Comparison of ENCODE assay signal across 21 cellular contexts in genomic region chr17:79189264-79189663, GRCh38.
DNase-seq lines count a peak whose midpoint lies in the region; FAIRE-seq and TF ChIP-seq lines count a peak whose summit lies in the region.
"Had no signal": no experiment of that assay in that cellular context is flagged by ENCODE, and none has a peak within 500 bp of the region (broad histone marks: within the 10 kb centered on the region; RNA-seq: fewer than 3 reads in every experiment).

No MANE protein-coding gene starts in this region.

- 65 to 70% methylated on average over 12 of the region's 12 CpGs for WGBS in lower leg skin, 2 donors

- peak; percentile 75 for DNase-seq in D341Med (ENCODE audit: low spot score)
- DNase-seq in NCI-H524 (lab: John Stamatoyannopoulos, UW) = peak; percentile 89 to 94
- DNase-seq in NOMO-1 treated with DMSO at 0.1 percent for 48 hours (lab: John Stamatoyannopoulos, UW; ENCODE audit: unreplicated experiment) = peak; percentile 46
- no peak for DNase-seq in urothelium cell line (ENCODE audit: low spot score)
- no peak for DNase-seq in lower leg skin (ENCODE audit: low spot score in 2 of 2)
- DNase-seq in T-helper 1 cell = no peak
- DNase-seq in NCI-H345 (lab: John Stamatoyannopoulos, UW) = no peak
- DNase-seq: Calu3; CD8-positive, alpha-beta memory T cell; GM23248; H9; Kasumi-1; NCI-H1092 treated with DMSO at 0.1 percent for 48 hours; NCI-H1436; NCI-H1930; NCI-H2107; RPMI8226; SHP77; T-cell had no signal

- TF ChIP-seq POLR2A in lower leg skin (IDR thresholded peaks at IDR 0.05) = no peak

- H3K4me3 ChIP-seq in lower leg skin (ENCODE audit: low read depth, poor library complexity, severe bottlenecking) = no peak overlapping the region
- H3K4me3 ChIP-seq: GM23248, K562 had no signal

- peak; percentile 65 for FAIRE-seq in urothelium cell line (lab: Jason Lieb, UNC)
- FAIRE-seq: HepG2, K562 had no signal

- intact Hi-C loops in lower leg skin (cut with DNase I; ENCODE audit: low total_unique reads) = loop anchor here (10.0 kb wide), 1 partner anchor 206 kb away; no protein-coding TSS in a partner anchor

- no peak for TF ChIP-seq CTCF in lower leg skin (IDR thresholded peaks at IDR 0.05)

Comparison
In these comparisons a context has a peak if more than half of its experiments do, and no peak if none do; other contexts are left out.
1. DNase-seq: peak in D341Med (single experiment), NCI-H524 (2 of 2) and NOMO-1 treated with DMSO at 0.1 percent for 48 hours (single experiment); none in urothelium cell line (single experiment), lower leg skin (0 of 2), T-helper 1 cell (0 of 5) and NCI-H345 (single experiment).